ENCODE assay signal across 9 cellular contexts in genomic region chr18:39450958-39451357, GRCh38.
"Had no signal": no experiment of that assay in that cellular context is flagged by ENCODE, and none has a peak within 500 bp of the region (broad histone marks: within the 10 kb centered on the region; RNA-seq: fewer than 3 reads in every experiment).

No MANE protein-coding gene starts in this region.

- H3K4me1 Mint-ChIP-seq: IgD-negative memory B cell had no signal

- H3K27me3 Mint-ChIP-seq: IgD-negative memory B cell had no signal

- H3K9me3 ChIP-seq: HAP-1 had no signal

- ATAC-seq: HCT116, HepG2 had no signal

- H3K36me3 Mint-ChIP-seq: IgD-negative memory B cell had no signal

- DNase-seq: GM23248, GOT3, H7, HFFc6 had no signal

- H3K4me3 ChIP-seq: GM23248, HAP-1 had no signal

- H3K36me3 ChIP-seq: HAP-1 had no signal

- H3K9me3 Mint-ChIP-seq: HFFc6 had no signal

- H3K27ac ChIP-seq: GM23248, HL-60 had no signal

- H3K27ac Mint-ChIP-seq: HFFc6, IgD-negative memory B cell had no signal

- H3K4me3 Mint-ChIP-seq: HFFc6, IgD-negative memory B cell had no signal
